Comparison of ENCODE assay signal across 9 cellular contexts in genomic region chr1:67332653-67333529, GRCh38. TPM values are rescaled to one million over a fixed set of nuclear protein-coding genes. Genes with fewer than 3 reads are reported as not detected.
DNase-seq lines count a peak whose midpoint lies in the region; ATAC-seq lines count a peak whose summit lies in the region.
"Had no signal": no experiment of that assay in that cellular context is flagged by ENCODE, and none has a peak within 500 bp of the region (broad histone marks: within the 10 kb centered on the region; RNA-seq: fewer than 3 reads in every experiment).

No MANE protein-coding gene starts in this region.

- DNase-seq in activated CD8-positive, alpha-beta memory T cell treated with anti-CD3 and anti-CD28 coated beads, Interleukin-2, amount 10 ng/mL, durations not matched to agents 7 days and 5 days, result peak; percentile 74
- DNase-seq in activated CD8-positive, alpha-beta memory T cell treated with anti-CD3 and anti-CD28 coated beads, Interleukin-2, amount 50 U/mL, for 48 hours, result no peak
- DNase-seq in natural killer cell treated with Interleukin-12 subunit alpha and Interleukin-12 subunit beta and Interleukin-15 and Interleukin-18, amount 100 ng/mL, for 72 hours (ENCODE audit: low spot score), result peak; percentile 70
- no peak for DNase-seq in medulla oblongata (ENCODE audit: extremely low spot score)
- DNase-seq in NCI-H1436 (lab: John Stamatoyannopoulos, UW), result no peak
- DNase-seq in DMS 273 treated with DMSO at 0.1 percent for 48 hours (lab: John Stamatoyannopoulos, UW), result no peak
- DNase-seq: NCI-H2081 had no signal

- peak overlapping the region; percentile 10 for H3K4me3 Mint-ChIP-seq in activated CD8-positive, alpha-beta memory T cell treated with anti-CD3 and anti-CD28 coated beads, Interleukin-2, amount 10 ng/mL, durations not matched to agents 7 days and 5 days
- H3K4me3 Mint-ChIP-seq in natural killer cell treated with Interleukin-12 subunit alpha and Interleukin-12 subunit beta and Interleukin-15 and Interleukin-18, amount 100 ng/mL, for 72 hours, result peak overlapping the region; percentile 78

- no peaks in the 10 kb centered on the region for H3K27me3 Mint-ChIP-seq in activated CD8-positive, alpha-beta memory T cell treated with anti-CD3 and anti-CD28 coated beads, Interleukin-2, amount 10 ng/mL, durations not matched to agents 7 days and 5 days
- no peaks in the 10 kb centered on the region for H3K27me3 Mint-ChIP-seq in natural killer cell treated with Interleukin-12 subunit alpha and Interleukin-12 subunit beta and Interleukin-15 and Interleukin-18, amount 100 ng/mL, for 72 hours

- ATAC-seq in activated CD8-positive, alpha-beta memory T cell treated with anti-CD3 and anti-CD28 coated beads, Interleukin-2, amount 10 ng/mL, durations not matched to agents 7 days and 5 days, result peak; percentile 85
- ATAC-seq in GM21825 (IDR thresholded peaks at IDR 0.05; ENCODE audit: unreplicated experiment) (peak; percentile 92), HG03520 (IDR thresholded peaks at IDR 0.05; ENCODE audit: unreplicated experiment) (peak; percentile 83)
- peak; percentile 90 to 92 for ATAC-seq in natural killer cell treated with Interleukin-12 subunit alpha and Interleukin-12 subunit beta and Interleukin-15 and Interleukin-18, amount 100 ng/mL, for 72 hours

- H3K9me3 Mint-ChIP-seq in activated CD8-positive, alpha-beta memory T cell treated with anti-CD3 and anti-CD28 coated beads, Interleukin-2, amount 10 ng/mL, durations not matched to agents 7 days and 5 days (ENCODE audit: low read depth), result no peaks in the 10 kb centered on the region
- H3K9me3 Mint-ChIP-seq in natural killer cell treated with Interleukin-12 subunit alpha and Interleukin-12 subunit beta and Interleukin-15 and Interleukin-18, amount 100 ng/mL, for 72 hours, result no peaks in the 10 kb centered on the region

- CTCF ChIA-PET in activated CD8-positive, alpha-beta memory T cell treated with anti-CD3 and anti-CD28 coated beads, Interleukin-2, amount 10 ng/mL, durations not matched to agents 7 days and 5 days (lab: Charles Lee), result interaction anchor here (0.7 to 2.6 kb wide), 10 partner anchors 10 to 408 kb away, joined by 3 to 12 read pairs (median 4); partner anchors contain the start of genes DNAI4, IL12RB2 and MIER1

- peaks cover 70% of the 10 kb centered on the region for H3K36me3 Mint-ChIP-seq in activated CD8-positive, alpha-beta memory T cell treated with anti-CD3 and anti-CD28 coated beads, Interleukin-2, amount 10 ng/mL, durations not matched to agents 7 days and 5 days
- peaks cover 56% of the 10 kb centered on the region for H3K36me3 Mint-ChIP-seq in natural killer cell treated with Interleukin-12 subunit alpha and Interleukin-12 subunit beta and Interleukin-15 and Interleukin-18, amount 100 ng/mL, for 72 hours

- peaks cover 75% of the 10 kb centered on the region for H3K4me1 Mint-ChIP-seq in activated CD8-positive, alpha-beta memory T cell treated with anti-CD3 and anti-CD28 coated beads, Interleukin-2, amount 10 ng/mL, durations not matched to agents 7 days and 5 days
- peaks cover 56 to 81% of the 10 kb centered on the region in 2 donors for H3K4me1 Mint-ChIP-seq in natural killer cell treated with Interleukin-12 subunit alpha and Interleukin-12 subunit beta and Interleukin-15 and Interleukin-18, amount 100 ng/mL, for 72 hours (ENCODE audit: low read depth in 2 of 2)

- H3K27ac Mint-ChIP-seq in activated CD8-positive, alpha-beta memory T cell treated with anti-CD3 and anti-CD28 coated beads, Interleukin-2, amount 10 ng/mL, durations not matched to agents 7 days and 5 days, result peak overlapping the region; percentile 91
- peak overlapping the region; percentile 93 to 96 for H3K27ac Mint-ChIP-seq in natural killer cell treated with Interleukin-12 subunit alpha and Interleukin-12 subunit beta and Interleukin-15 and Interleukin-18, amount 100 ng/mL, for 72 hours

RNA-seq across cellular contexts. Expression of gene IL12RB2, which starts 25.2 kb away (rescaled TPM):
- total RNA-seq in activated CD8-positive, alpha-beta memory T cell treated with anti-CD3 and anti-CD28 coated beads, Interleukin-2, amount 10 ng/mL, durations not matched to agents 7 days and 5 days, result 10 to 100 TPM; 23.8 to 54.0 TPM
- 100 to 1,000 TPM; 265 to 317 TPM for total RNA-seq in natural killer cell treated with Interleukin-12 subunit alpha and Interleukin-12 subunit beta and Interleukin-15 and Interleukin-18, amount 100 ng/mL, for 72 hours

Comparison
In these comparisons a context has a peak if more than half of its experiments do, and no peak if none do; other contexts are left out.
1. DNase-seq: peak in activated CD8-positive, alpha-beta memory T cell treated with anti-CD3 and anti-CD28 coated beads, Interleukin-2, amount 10 ng/mL, durations not matched to agents 7 days and 5 days (single experiment) and natural killer cell treated with Interleukin-12 subunit alpha and Interleukin-12 subunit beta and Interleukin-15 and Interleukin-18, amount 100 ng/mL, for 72 hours (single experiment); none in activated CD8-positive, alpha-beta memory T cell treated with anti-CD3 and anti-CD28 coated beads, Interleukin-2, amount 50 U/mL, for 48 hours (single experiment), medulla oblongata (single experiment), NCI-H1436 (single experiment) and DMS 273 treated with DMSO at 0.1 percent for 48 hours (single experiment).
2. RNA of gene IL12RB2, which starts 25.2 kb away (total RNA-seq): 265 to 317 TPM in natural killer cell treated with Interleukin-12 subunit alpha and Interleukin-12 subunit beta and Interleukin-15 and Interleukin-18, amount 100 ng/mL, for 72 hours; 23.8 to 54.0 TPM in activated CD8-positive, alpha-beta memory T cell treated with anti-CD3 and anti-CD28 coated beads, Interleukin-2, amount 10 ng/mL, durations not matched to agents 7 days and 5 days; every median in the first group is over 4 times any median in the second.
3. Peak in every context shown above with its lines, with median percentiles within 50 percentile points of each other: ATAC-seq.